In genomic region chr4:124428648-124429047, GRCh38 we compare ENCODE assay signal across 2 cellular contexts.
TF ChIP-seq lines count a peak whose summit lies in the region.

No MANE protein-coding gene starts in this region.

TF ChIP-seq in IMR-90, 13 proteins besides CTCF, POLR2A, EP300 and RAD21 (continued from another document):
- no peak for TF ChIP-seq MAFK (IDR thresholded peaks at IDR 0.05; ENCODE audit: low read depth, low read length)
- TF ChIP-seq MXI1 (IDR thresholded peaks at IDR 0.05; ENCODE audit: borderline replicate concordance, low read depth, low read length): no peak
- no peak for TF ChIP-seq CHD1 (IDR thresholded peaks at IDR 0.05; ENCODE audit: low read depth, low read length)
- TF ChIP-seq, protein P1, sequence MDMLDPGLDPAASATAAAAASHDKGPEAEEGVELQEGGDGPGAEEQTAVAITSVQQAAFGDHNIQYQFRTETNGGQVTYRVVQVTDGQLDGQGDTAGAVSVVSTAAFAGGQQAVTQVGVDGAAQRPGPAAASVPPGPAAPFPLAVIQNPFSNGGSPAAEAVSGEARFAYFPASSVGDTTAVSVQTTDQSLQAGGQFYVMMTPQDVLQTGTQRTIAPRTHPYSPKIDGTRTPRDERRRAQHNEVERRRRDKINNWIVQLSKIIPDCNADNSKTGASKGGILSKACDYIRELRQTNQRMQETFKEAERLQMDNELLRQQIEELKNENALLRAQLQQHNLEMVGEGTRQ (IDR thresholded peaks at IDR 0.05; ENCODE audit: low read depth, low read length): no peak
- TF ChIP-seq RFX5 (IDR thresholded peaks at IDR 0.05; ENCODE audit: low read depth, low read length): no peak
- TF ChIP-seq FOS (IDR thresholded peaks at IDR 0.05; ENCODE audit: low read depth, low read length): no peak
- no peak for TF ChIP-seq RCOR1 (IDR thresholded peaks at IDR 0.05; ENCODE audit: insufficient replicate concordance, low read length)
- TF ChIP-seq ELK1 (IDR thresholded peaks at IDR 0.05; ENCODE audit: borderline replicate concordance, low read depth, low read length): no peak
- TF ChIP-seq CEBPB (IDR thresholded peaks at IDR 0.05; ENCODE audit: low read depth, low read length): no peak
- TF ChIP-seq BHLHE40 (IDR thresholded peaks at IDR 0.05; ENCODE audit: low read depth, low read length): no peak
TF ChIP-seq in IMR-90: peak in this region for 0.

TF ChIP-seq in endothelial cell of umbilical vein, 7 proteins besides CTCF, POLR2A, EP300 and RAD21 (continued from another document):
- TF ChIP-seq GATA2 (IDR thresholded peaks at IDR 0.05; ENCODE audit: insufficient read depth, insufficient read length, low read depth, low read length) (no peak), MAX (IDR thresholded peaks at IDR 0.05; ENCODE audit: insufficient read depth, insufficient read length) (no peak), FOS (IDR thresholded peaks at IDR 0.05; ENCODE audit: borderline replicate concordance, insufficient read depth, low read length) (no peak)
